ENCODE assay signal across 8 cellular contexts in the genomic region with DNA sequence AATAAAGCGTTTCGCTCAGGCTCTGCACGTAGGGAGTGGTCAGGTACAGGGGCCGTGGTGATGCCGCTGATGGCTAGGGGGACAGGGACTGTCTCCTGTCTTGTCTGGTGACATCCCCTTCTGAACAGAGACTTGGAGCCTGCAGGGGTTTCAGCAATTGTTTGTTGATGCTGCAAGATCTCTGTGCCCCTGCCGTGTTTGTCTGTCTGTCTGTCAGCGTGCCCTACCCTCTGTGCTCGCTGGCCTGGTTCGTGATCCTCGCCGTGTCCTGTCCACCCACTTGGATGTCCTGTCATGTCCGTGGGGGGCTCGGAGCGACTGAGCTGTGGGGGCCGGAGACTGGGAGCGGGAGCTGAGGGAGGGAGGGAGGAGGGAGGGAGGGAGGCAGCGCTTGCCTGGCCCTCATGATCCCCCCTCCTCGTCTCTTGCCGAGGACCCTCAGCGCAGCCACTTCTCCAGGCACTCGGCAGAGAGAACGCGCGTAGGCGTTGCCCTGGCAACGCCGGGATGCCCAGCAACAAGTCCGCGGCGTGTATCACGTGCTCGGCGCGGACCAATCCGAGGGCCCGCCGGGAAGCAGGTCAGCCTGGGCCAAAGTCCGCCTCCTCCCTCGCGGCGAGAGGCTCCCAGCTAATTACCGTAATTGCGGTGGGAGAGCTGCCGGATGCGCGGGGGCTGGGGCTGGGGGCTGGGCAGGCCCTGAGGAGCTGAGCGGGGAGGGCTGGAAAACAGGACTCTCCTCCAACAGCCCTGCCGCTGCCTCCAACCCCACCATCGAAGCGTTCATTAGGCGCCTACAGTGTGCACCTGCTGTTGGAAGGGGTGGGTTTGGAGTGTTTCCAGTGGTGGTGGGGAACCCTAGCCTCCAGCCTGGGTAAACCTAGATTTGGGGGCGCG. TPM values are rescaled to one million over a fixed set of nuclear protein-coding genes. Genes with fewer than 3 reads are reported as not detected.
DNase-seq lines count a peak whose midpoint lies in the region; ATAC-seq lines count a peak whose summit lies in the region.

No MANE protein-coding gene starts in this region.

- no peaks in the 10 kb centered on the region for H3K36me3 Mint-ChIP-seq in CD4-positive, alpha-beta memory T cell

- H3K27me3 ChIP-seq in CD4-positive, alpha-beta memory T cell (ENCODE audit: insufficient read depth, low read length): peaks cover 7% of the 10 kb centered on the region
- H3K27me3 ChIP-seq in skeletal muscle satellite cell (ENCODE audit: control insufficient read depth, insufficient read depth, low read length): peaks cover 39% of the 10 kb centered on the region

- DNase-seq in CD4-positive, alpha-beta memory T cell: peak; percentile 41 to 59 (median 49)
- DNase-seq in NCI-H2227 (lab: John Stamatoyannopoulos, UW; ENCODE audit: unreplicated experiment): peak; percentile 98
- peak; percentile 7 for DNase-seq in activated CD4-positive, CD25-positive, alpha-beta regulatory T cell treated with anti-CD3 and anti-CD28 coated beads, Interleukin-2, amount 50 U/mL, for 16 hours (ENCODE audit: low read depth, low spot score)
- DNase-seq in caudate nucleus (lab: John Stamatoyannopoulos, UW): peak; percentile 19 to 95 (median 79)
- DNase-seq in iPS-NIHi7 (ENCODE audit: extremely low spot score): peak; percentile 100

- no peaks in the 10 kb centered on the region for H3K9me3 ChIP-seq in CD4-positive, alpha-beta memory T cell (ENCODE audit: control insufficient read depth in 1 of 2, low read length in 2 of 2)
- H3K9me3 ChIP-seq in skeletal muscle satellite cell (replicated peaks; ENCODE audit: low read length): no peaks in the 10 kb centered on the region

- H3K4me1 Mint-ChIP-seq in CD4-positive, alpha-beta memory T cell: peaks cover 0 to 14% (median 8%) of the 10 kb centered on the region in 4 donors

- ATAC-seq in HG02571 (IDR thresholded peaks at IDR 0.05; ENCODE audit: unreplicated experiment): peak; percentile 51
- no peak for ATAC-seq in GM21528 (IDR thresholded peaks at IDR 0.05; ENCODE audit: low FRiP score, unreplicated experiment)

- no peak overlapping the region for H3K9ac ChIP-seq in skeletal muscle satellite cell (ENCODE audit: low read depth, low read length)

- H3K4me3 Mint-ChIP-seq in CD4-positive, alpha-beta memory T cell: peak overlapping the region; percentile 21 to 71 (median 50)

- POLR2A ChIA-PET in CD4-positive, alpha-beta memory T cell (lab: Charles Lee; ENCODE audit: partially characterized antibody): no interaction called here

- H3K27me3 Mint-ChIP-seq in CD4-positive, alpha-beta memory T cell: peaks cover 11 to 22% of the 10 kb centered on the region in 2 donors

- peak overlapping the region; percentile 79 for H3K4me2 ChIP-seq in skeletal muscle satellite cell (ENCODE audit: low read length)

- intact Hi-C loops in CD4-positive, alpha-beta memory T cell (cut with micrococcal nuclease): no loop called here

- H3K27ac Mint-ChIP-seq in CD4-positive, alpha-beta memory T cell: peak overlapping the region in 2 of 7 donors; percentile 41 to 64

- H3K27ac ChIP-seq in CD4-positive, alpha-beta memory T cell (ENCODE audit: low read depth, low read length): no peak overlapping the region
- H3K27ac ChIP-seq in caudate nucleus (ENCODE audit: low read depth, low read length): peak overlapping the region; percentile 70

- CTCF ChIA-PET in CD4-positive, alpha-beta memory T cell (lab: Charles Lee; ENCODE audit: partially characterized antibody): no interaction called here

- peak overlapping the region in 1 of 2 donors; percentile 28 for H3K4me3 ChIP-seq in CD4-positive, alpha-beta memory T cell (ENCODE audit: low read length in 2 of 2)
- H3K4me3 ChIP-seq in skeletal muscle satellite cell (ENCODE audit: low read length): peak overlapping the region; percentile 61

- H3K9me3 Mint-ChIP-seq in CD4-positive, alpha-beta memory T cell: peaks cover 0 to 4% (median 0%) of the 10 kb centered on the region in 8 donors

- no peaks in the 10 kb centered on the region for H3K36me3 ChIP-seq in CD4-positive, alpha-beta memory T cell (ENCODE audit: insufficient read depth, low read length)
- H3K36me3 ChIP-seq in skeletal muscle satellite cell (ENCODE audit: insufficient read depth, low read length): no peaks in the 10 kb centered on the region

- H3K4me1 ChIP-seq in CD4-positive, alpha-beta memory T cell (ENCODE audit: insufficient read depth, low read length): peaks cover 7% of the 10 kb centered on the region
- peaks cover 9% of the 10 kb centered on the region for H3K4me1 ChIP-seq in skeletal muscle satellite cell (ENCODE audit: control insufficient read depth, insufficient read depth, low read length)

RNA-seq across cellular contexts. Expression of a gene that starts 31.9 kb away (rescaled TPM):
- total RNA-seq in CD4-positive, alpha-beta memory T cell: 10 to 100 TPM; 16.7 TPM
- 1 to 10 TPM; 1.3 to 3.1 TPM for polyA plus RNA-seq in CD4-positive, alpha-beta memory T cell
- 10.4 and 12.5 TPM in 2 replicates for total RNA-seq in skeletal muscle satellite cell (2012; rRNA removed)

RNA-seq across cellular contexts. Expression of a gene that starts 36.0 kb away (rescaled TPM):
- total RNA-seq in CD4-positive, alpha-beta memory T cell: 10 to 100 TPM; 86.9 to 93.9 TPM
- polyA plus RNA-seq in CD4-positive, alpha-beta memory T cell: 10 to 100 TPM; 10.7 to 31.6 TPM
- 53.7 and 63.6 TPM in 2 replicates for total RNA-seq in skeletal muscle satellite cell (2012; rRNA removed)

Comparison
In these comparisons a context has a peak if more than half of its experiments do, and no peak if none do; other contexts are left out.
1. DNase-seq: peak in every context shown above with its lines; median percentile 100 in iPS-NIHi7; 98 in NCI-H2227; 79 in caudate nucleus; 49 in CD4-positive, alpha-beta memory T cell; 7 in activated CD4-positive, CD25-positive, alpha-beta regulatory T cell treated with anti-CD3 and anti-CD28 coated beads, Interleukin-2, amount 50 U/mL, for 16 hours.